ENCODE assay signal across 1 cellular context in the genomic region with DNA sequence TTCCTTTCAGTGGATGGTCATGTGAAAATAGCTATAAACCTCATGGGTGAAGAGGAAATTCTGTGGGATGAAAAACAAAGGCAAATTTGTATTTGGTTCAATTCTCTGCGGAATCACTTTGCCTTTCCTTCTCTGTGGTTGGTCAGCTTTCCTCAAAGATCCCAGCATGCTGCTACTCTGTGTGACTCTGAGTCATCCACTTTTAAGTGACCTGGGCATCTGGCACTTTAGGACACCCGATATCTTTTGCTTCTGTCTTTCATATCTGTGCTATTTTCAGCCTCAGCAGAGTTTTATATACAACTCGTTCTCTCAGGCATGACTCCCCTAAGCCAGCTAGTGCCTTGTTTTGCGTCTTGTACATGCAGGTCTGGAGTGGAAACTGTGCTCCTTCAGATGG.
TF ChIP-seq lines count a peak whose summit lies in the region.

No MANE protein-coding gene starts in this region.

TF ChIP-seq in A549, 52 proteins besides CTCF, POLR2A, EP300 and RAD21 (continued from another document):
- TF ChIP-seq ZC3H11A (IDR thresholded peaks at IDR 0.05): no peak
- TF ChIP-seq HOXA7 (CRISPR knock-in tag; IDR thresholded peaks at IDR 0.05): no peak
